ENCODE assay signal across 8 cellular contexts in the genomic region with DNA sequence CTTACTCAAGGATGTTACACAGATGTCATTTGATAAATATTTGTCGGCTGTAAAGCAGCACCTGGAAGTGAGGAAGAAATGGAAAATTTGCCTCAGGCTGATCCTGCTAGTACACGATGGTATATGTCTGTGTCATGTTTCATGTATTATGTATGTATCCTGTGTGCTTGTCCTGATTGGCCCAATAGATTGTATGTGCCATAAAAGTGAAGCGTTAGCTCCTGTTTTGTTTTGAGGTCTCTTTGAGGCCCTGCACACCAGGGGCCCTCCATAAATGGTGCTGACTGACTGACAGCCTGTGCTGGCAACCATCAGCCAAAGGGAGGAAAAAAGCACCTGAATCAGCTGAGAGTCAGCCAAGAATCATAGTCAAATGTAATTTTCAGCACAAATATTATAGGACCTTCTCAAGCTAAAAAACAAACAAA. TPM values are rescaled to one million over a fixed set of nuclear protein-coding genes. Genes with fewer than 3 reads are reported as not detected.
DNase-seq lines count a peak whose midpoint lies in the region; ATAC-seq and TF ChIP-seq lines count a peak whose summit lies in the region.
"Had no signal": no experiment of that assay in that cellular context is flagged by ENCODE, and none has a peak within 500 bp of the region (broad histone marks: within the 10 kb centered on the region; RNA-seq: fewer than 3 reads in every experiment).

No MANE protein-coding gene starts in this region.

- peaks cover 0 to 27% of the 10 kb centered on the region in 2 donors for H3K4me1 ChIP-seq in naive thymus-derived CD4-positive, alpha-beta T cell (ENCODE audit: control insufficient read depth in 2 of 2, insufficient read depth in 2 of 2, low read length in 2 of 2)

- no peaks in the 10 kb centered on the region for H3K9me3 ChIP-seq in naive thymus-derived CD4-positive, alpha-beta T cell (ENCODE audit: control insufficient read depth in 2 of 3, low read length in 3 of 3)

- peaks cover 24 to 79% (median 68%) of the 10 kb centered on the region in 7 donors for H3K4me1 Mint-ChIP-seq in naive thymus-derived CD4-positive, alpha-beta T cell

- CTCF ChIA-PET in HEK293T (lab: Yijun Ruan, JAX), result interaction anchor here (0.6 to 1.0 kb wide), 4 partner anchors 13 to 1012 kb away, joined by 3 read pairs; no protein-coding TSS in a partner anchor
- CTCF ChIA-PET in naive thymus-derived CD4-positive, alpha-beta T cell (lab: Charles Lee), result interaction anchor here (0.8 to 1.8 kb wide), 7 partner anchors 8 to 55 kb away, joined by 3 to 9 read pairs (median 4); a partner anchor contains a TSS

- TF ChIP-seq CTCF in lower leg skin (IDR thresholded peaks at IDR 0.05), result no peak

- 29 to 35% methylated on average over 3 of the region's 3 CpGs for WGBS in lower leg skin, 2 donors

- no peaks in the 10 kb centered on the region for H3K27me3 Mint-ChIP-seq in naive thymus-derived CD4-positive, alpha-beta T cell
- H3K27me3 Mint-ChIP-seq: progenitor cell of endocrine pancreas had no signal

- intact Hi-C loops in naive thymus-derived CD4-positive, alpha-beta T cell (cut with micrococcal nuclease), result loop anchor here in 1 of 2 donors (1.0 kb wide), 1 partner anchor 10 kb away; no protein-coding TSS in a partner anchor
- intact Hi-C loops in lower leg skin (cut with DNase I; ENCODE audit: low total_unique reads), result no loop called here

- peak overlapping the region; percentile 59 for H3K27ac ChIP-seq in naive thymus-derived CD4-positive, alpha-beta T cell (ENCODE audit: low read depth, low read length)

- POLR2A ChIA-PET in HEK293T (lab: Yijun Ruan, JAX), result interaction anchor here (1.2 to 1.3 kb wide), 3 partner anchors 12 to 47 kb away, joined by 3 to 4 read pairs (median 4); a partner anchor contains a TSS
- POLR2A ChIA-PET in naive thymus-derived CD4-positive, alpha-beta T cell (lab: Charles Lee), result interaction anchor here (0.6 to 3.1 kb wide), 23 partner anchors 8 to 116 kb away, joined by 3 to 35 read pairs (median 4); a partner anchor contains a TSS

- H3K9me3 Mint-ChIP-seq in activated naive CD4-positive, alpha-beta T cell treated with anti-CD3 and anti-CD28 coated beads, Interleukin-2, amount 50 U/mL, for 72 hours, result no peaks in the 10 kb centered on the region
- no peaks in the 10 kb centered on the region for H3K9me3 Mint-ChIP-seq in naive thymus-derived CD4-positive, alpha-beta T cell

- H3K36me3 Mint-ChIP-seq in activated naive CD4-positive, alpha-beta T cell treated with anti-CD3 and anti-CD28 coated beads, Interleukin-2, amount 50 U/mL, for 72 hours, result peaks cover 0 to 17% of the 10 kb centered on the region in 2 donors
- peaks cover 0 to 26% (median 14%) of the 10 kb centered on the region in 5 donors for H3K36me3 Mint-ChIP-seq in naive thymus-derived CD4-positive, alpha-beta T cell

- peak; percentile 12 for DNase-seq in ELF-1 (ENCODE audit: low read depth, low spot score)
- peak; percentile 37 for DNase-seq in HEK293T (ENCODE audit: extremely low spot score)
- DNase-seq in activated naive CD4-positive, alpha-beta T cell treated with anti-CD3 and anti-CD28 coated beads, Interleukin-2, amount 50 U/mL, for 72 hours (ENCODE audit: low spot score in 2 of 2), result no peak
- peak in 7 of 9 donors; percentile 50 to 69 (median 56) for DNase-seq in naive thymus-derived CD4-positive, alpha-beta T cell
- DNase-seq in NCI-H128 (lab: John Stamatoyannopoulos, UW; ENCODE audit: unreplicated experiment), result no peak
- no peak for DNase-seq in lower leg skin (ENCODE audit: low spot score in 2 of 2)

- ATAC-seq in activated naive CD4-positive, alpha-beta T cell treated with anti-CD3 and anti-CD28 coated beads, Interleukin-2, amount 50 U/mL, for 72 hours, result peak; percentile 15 to 53
- peak; percentile 92 for ATAC-seq in naive thymus-derived CD4-positive, alpha-beta T cell
- no peak for ATAC-seq in GM19452 (IDR thresholded peaks at IDR 0.05; ENCODE audit: unreplicated experiment)

- no peak for TF ChIP-seq POLR2A in lower leg skin (IDR thresholded peaks at IDR 0.05)

- peak overlapping the region; percentile 61 to 92 for H3K27ac Mint-ChIP-seq in activated naive CD4-positive, alpha-beta T cell treated with anti-CD3 and anti-CD28 coated beads, Interleukin-2, amount 50 U/mL, for 72 hours
- H3K27ac Mint-ChIP-seq in naive thymus-derived CD4-positive, alpha-beta T cell, result peak overlapping the region; percentile 39 to 96 (median 90)
- H3K27ac Mint-ChIP-seq: progenitor cell of endocrine pancreas had no signal

- H3K36me3 ChIP-seq in naive thymus-derived CD4-positive, alpha-beta T cell (ENCODE audit: control insufficient read depth in 2 of 3, insufficient read depth in 3 of 3, low read length in 3 of 3), result peaks cover 0 to 9% (median 0%) of the 10 kb centered on the region in 3 experiments

- H3K4me3 ChIP-seq in naive thymus-derived CD4-positive, alpha-beta T cell (ENCODE audit: low read length), result no peak overlapping the region
- H3K4me3 ChIP-seq in lower leg skin (ENCODE audit: low read depth, poor library complexity, severe bottlenecking), result no peak overlapping the region

- H3K4me3 Mint-ChIP-seq in naive thymus-derived CD4-positive, alpha-beta T cell, result peak overlapping the region in 9 of 10 donors; percentile 29 to 71 (median 61)

- H3K27me3 ChIP-seq in naive thymus-derived CD4-positive, alpha-beta T cell (ENCODE audit: control insufficient read depth in 2 of 2, insufficient read depth in 2 of 2, low read length in 2 of 2), result no peaks in the 10 kb centered on the region

TF ChIP-seq in HEK293T, 16 proteins besides CTCF, POLR2A, EP300 and RAD21:
- TF ChIP-seq TARDBP (IDR thresholded peaks at IDR 0.05) (no peak), FOXA1 (IDR thresholded peaks at IDR 0.05) (no peak), CTBP1 (IDR thresholded peaks at IDR 0.05; ENCODE audit: borderline replicate concordance) (0 out of 2 replicates have a peak, but pooled peaks have one; percentile 41), NFRKB (IDR thresholded peaks at IDR 0.05) (no peak), SP1 (IDR thresholded peaks at IDR 0.05) (no peak), FOXK2 (IDR thresholded peaks at IDR 0.05) (no peak), SUZ12 (IDR thresholded peaks at IDR 0.05) (no peak), ELF4 (IDR thresholded peaks at IDR 0.05) (no peak), ARNT (IDR thresholded peaks at IDR 0.05) (no peak), L3MBTL2 (conservative IDR thresholded peaks at IDR 0.05) (no peak), FOXM1 (IDR thresholded peaks at IDR 0.05; ENCODE audit: borderline replicate concordance) (peak; percentile 22; the same call in 1 of the 2 replicates)
- TF ChIP-seq, protein P1, sequence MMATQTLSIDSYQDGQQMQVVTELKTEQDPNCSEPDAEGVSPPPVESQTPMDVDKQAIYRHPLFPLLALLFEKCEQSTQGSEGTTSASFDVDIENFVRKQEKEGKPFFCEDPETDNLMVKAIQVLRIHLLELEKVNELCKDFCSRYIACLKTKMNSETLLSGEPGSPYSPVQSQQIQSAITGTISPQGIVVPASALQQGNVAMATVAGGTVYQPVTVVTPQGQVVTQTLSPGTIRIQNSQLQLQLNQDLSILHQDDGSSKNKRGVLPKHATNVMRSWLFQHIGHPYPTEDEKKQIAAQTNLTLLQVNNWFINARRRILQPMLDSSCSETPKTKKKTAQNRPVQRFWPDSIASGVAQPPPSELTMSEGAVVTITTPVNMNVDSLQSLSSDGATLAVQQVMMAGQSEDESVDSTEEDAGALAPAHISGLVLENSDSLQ (IDR thresholded peaks at IDR 0.05), result peak; percentile 93

RNA-seq across cellular contexts. Expression of a gene that starts 11.8 kb away (rescaled TPM):
- 10 to 100 TPM; 60.4 to 64.7 TPM for total RNA-seq in activated naive CD4-positive, alpha-beta T cell treated with anti-CD3 and anti-CD28 coated beads, Interleukin-2, amount 50 U/mL, for 72 hours
- total RNA-seq in naive thymus-derived CD4-positive, alpha-beta T cell, result 100 to 1,000 TPM in 1 of 5 experiments, 10 to 100 TPM in 4; 82.4 to 109 (median 88.8) TPM
- polyA plus RNA-seq in naive thymus-derived CD4-positive, alpha-beta T cell, result 10 to 100 TPM; 53.2 to 54.5 TPM
- 10 to 100 TPM; 53.9 to 60.1 (median 56.9) TPM for total RNA-seq in lower leg skin

RNA-seq across cellular contexts. Expression of a gene that starts 47.7 kb away (rescaled TPM):
- 10 to 100 TPM; 34.4 to 87.8 TPM for total RNA-seq in activated naive CD4-positive, alpha-beta T cell treated with anti-CD3 and anti-CD28 coated beads, Interleukin-2, amount 50 U/mL, for 72 hours
- total RNA-seq in naive thymus-derived CD4-positive, alpha-beta T cell, result 100 to 1,000 TPM in 2 of 5 experiments, 10 to 100 TPM in 3; 42.5 to 158 (median 97.2) TPM
- polyA plus RNA-seq in naive thymus-derived CD4-positive, alpha-beta T cell, result 100 to 1,000 TPM in 1 of 2 donors, 10 to 100 TPM in 1; 11.1 to 161 TPM
- total RNA-seq in lower leg skin, result 10 to 100 TPM in 1 of 4 donors, 1 to 10 TPM in 3; 5.0 to 11.0 (median 9.3) TPM
- total RNA-seq: progenitor cell of endocrine pancreas had no signal

Comparison
In these comparisons a context has a peak if more than half of its experiments do, and no peak if none do; other contexts are left out.
1. DNase-seq: peak in ELF-1 (single experiment), HEK293T (single experiment) and naive thymus-derived CD4-positive, alpha-beta T cell (7 of 9); none in activated naive CD4-positive, alpha-beta T cell treated with anti-CD3 and anti-CD28 coated beads, Interleukin-2, amount 50 U/mL, for 72 hours (0 of 2), NCI-H128 (single experiment) and lower leg skin (0 of 2).